In the genomic region with DNA sequence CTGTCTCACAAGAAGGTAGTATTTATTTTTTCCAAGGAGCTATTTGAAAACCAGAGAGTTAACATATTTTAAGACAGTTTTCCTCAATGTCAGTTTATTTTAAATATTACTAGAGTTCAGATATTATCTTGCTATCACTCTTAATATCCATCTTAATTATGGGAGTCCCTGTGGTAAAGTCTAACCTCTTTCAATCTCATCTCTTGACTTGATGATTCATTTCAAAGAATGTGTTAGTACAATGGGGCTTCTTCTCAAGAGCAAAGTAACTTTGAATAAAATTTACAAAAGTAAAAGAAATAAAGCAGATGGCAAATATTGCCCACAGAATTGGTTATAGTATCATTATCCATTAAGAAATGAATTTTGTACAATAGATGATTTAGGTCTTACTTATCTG, we compare ENCODE assay signal across 31 cellular contexts.
"Had no signal": no experiment of that assay in that cellular context is flagged by ENCODE, and none has a peak within 500 bp of the region (broad histone marks: within the 10 kb centered on the region; RNA-seq: fewer than 3 reads in every experiment).

No MANE protein-coding gene starts in this region.

- H3K36me3 ChIP-seq: adrenal gland, ascending aorta, brain microvascular endothelial cell, breast epithelium, cardiac muscle cell had no signal

- H3K4me1 ChIP-seq: adrenal gland, ascending aorta, body of pancreas, breast epithelium had no signal

- H3K9me3 ChIP-seq: adrenal gland, ascending aorta, body of pancreas, breast epithelium had no signal

- DNase-seq: activated effector memory CD4-positive, alpha-beta T cell treated with anti-CD3 and anti-CD28 coated beads, Interleukin-2, amount 50 U/mL, for 16 hours; activated effector memory CD4-positive, alpha-beta T cell treated with Interleukin-2 at 50 U/mL for 16 hours; activated gamma-delta T cell; activated gamma-delta T cell treated with Interleukin-2 at 50 U/mL for 16 hours; activated naive CD4-positive, alpha-beta T cell; activated naive CD4-positive, alpha-beta T cell treated with anti-CD3 and anti-CD28 coated beads for 36 hours; activated naive CD4-positive, alpha-beta T cell treated with anti-CD3 and anti-CD28 coated beads, Interleukin-2, amount 10 ng/mL, durations not matched to agents 7 days and 5 days; activated naive CD4-positive, alpha-beta T cell treated with anti-CD3 and anti-CD28 coated beads, Interleukin-2, amount 50 U/mL, for 16 hours; activated naive CD4-positive, alpha-beta T cell treated with Interleukin-2 at 50 U/mL for 16 hours; activated naive CD8-positive, alpha-beta T cell treated with anti-CD3 and anti-CD28 coated beads for 36 hours; activated naive CD8-positive, alpha-beta T cell treated with anti-CD3 and anti-CD28 coated beads, Interleukin-2, amount 10 ng/mL, durations not matched to agents 7 days and 5 days; activated naive CD8-positive, alpha-beta T cell treated with anti-CD3 and anti-CD28 coated beads, Interleukin-2, amount 50 U/mL, for 24 hours; activated T-cell treated with anti-CD3 and anti-CD28 coated beads, Interleukin-2, amount 50 U/mL, for 24 hours; activated T-cell treated with anti-CD3 and anti-CD28 coated beads, Interleukin-2, amount 50 U/mL, for 4 hours; activated T-cell treated with anti-CD3 and anti-CD28 coated beads, Interleukin-2, amount 50 U/mL, for 48 hours; activated T-cell treated with anti-CD3 and anti-CD28 coated beads, Interleukin-2, amount 50 U/mL, for 72 hours; adrenal gland; amniotic stem cell; amygdala; anterior cingulate cortex; aorta; body of pancreas; brain microvascular endothelial cell; caudate nucleus; central memory CD4-positive, alpha-beta T cell; cerebellar nuclear complex had no signal

- H3K27ac ChIP-seq: adrenal gland, ascending aorta, body of pancreas, brain microvascular endothelial cell, breast epithelium, cardiac muscle cell had no signal

- H3K27me3 ChIP-seq: adrenal gland, ascending aorta, body of pancreas, brain microvascular endothelial cell, breast epithelium, cardiac muscle cell had no signal

- H3K4me3 ChIP-seq: adrenal gland, ascending aorta, body of pancreas, breast epithelium, cardiac muscle cell had no signal

- ATAC-seq: activated naive CD4-positive, alpha-beta T cell treated with anti-CD3 and anti-CD28 coated beads, Interleukin-2, amount 50 U/mL, for 72 hours; activated naive CD8-positive, alpha-beta T cell treated with anti-CD3 and anti-CD28 coated beads, Interleukin-2, amount 50 U/mL, for 24 hours; activated T-cell treated with anti-CD3 and anti-CD28 coated beads, Interleukin-2, amount 50 U/mL, for 4 hours; activated T-cell treated with anti-CD3 and anti-CD28 coated beads, Interleukin-2, amount 50 U/mL, for 72 hours; activated T-helper 17 cell treated with anti-CD3 and anti-CD28 coated beads, Interleukin-2, amount 50 U/mL, for 72 hours; body of pancreas had no signal
